Comparison of ENCODE assay signal across 8 cellular contexts in genomic region chr11:64763804-64764611, GRCh38. TPM values are rescaled to one million over a fixed set of nuclear protein-coding genes. Genes with fewer than 3 reads are reported as not detected.
DNase-seq lines count a peak whose midpoint lies in the region; TF ChIP-seq lines count a peak whose summit lies in the region.

No MANE protein-coding gene starts in this region.

- H3K27me3 Mint-ChIP-seq in CD4-positive, alpha-beta memory T cell = no peaks in the 10 kb centered on the region

- no peaks in the 10 kb centered on the region for H3K27me3 ChIP-seq in CD4-positive, alpha-beta memory T cell (ENCODE audit: insufficient read depth, low read length)
- H3K27me3 ChIP-seq in dorsolateral prefrontal cortex (no peaks in the 10 kb centered on the region), osteoblast (ENCODE audit: insufficient read depth, low read length) (no peaks in the 10 kb centered on the region), PC-9 (ENCODE audit: insufficient read depth, low read depth) (no peaks in the 10 kb centered on the region)

- H4K20me1 ChIP-seq in osteoblast (ENCODE audit: insufficient read depth, low read length) (peaks cover 43% of the 10 kb centered on the region), PC-9 (ENCODE audit: insufficient read depth) (peaks cover 73% of the 10 kb centered on the region)

- peak overlapping the region; percentile 63 to 90 (median 84) for H3K4me3 Mint-ChIP-seq in CD4-positive, alpha-beta memory T cell

- CTCF ChIA-PET in CD4-positive, alpha-beta memory T cell (lab: Charles Lee; ENCODE audit: partially characterized antibody) = interaction anchor here (0.9 to 7.6 kb wide), 9 partner anchors 11 to 98 kb away, joined by 3 to 135 read pairs (median 4); partner anchors contain the start of genes RASGRP2 and SF1
- CTCF ChIA-PET in PC-9 (lab: Charles Lee) = no interaction called here

- H3K79me2 ChIP-seq in osteoblast (ENCODE audit: insufficient read depth, low read length) (peaks cover 25% of the 10 kb centered on the region), PC-9 (ENCODE audit: low read depth) (peaks cover 10% of the 10 kb centered on the region)

- intact Hi-C loops in CD4-positive, alpha-beta memory T cell (cut with micrococcal nuclease) = loop anchor here (2.0 kb wide), 1 partner anchor 13 kb away; no protein-coding TSS in a partner anchor
- intact Hi-C loops in dorsolateral prefrontal cortex (cut with DNase I) (no loop called here), PC-9 (cut with micrococcal nuclease; ENCODE audit: unreplicated experiment) (no loop called here)

- DNase-seq in CD4-positive, alpha-beta memory T cell = peak; percentile 71 to 83 (median 76)
- DNase-seq in T-helper 9 cell (peak; percentile 49), dorsolateral prefrontal cortex (peak in 1 of 10 donors; percentile 19), osteoblast (ENCODE audit: insufficient read length, low spot score, missing footprints) (peak; percentile 48), GF-D8 (lab: John Stamatoyannopoulos, UW) (no peak), NCI-H510A (lab: John Stamatoyannopoulos, UW) (no peak), PC-9 (no peak), amygdala (lab: John Stamatoyannopoulos, UW) (no peak)

- peaks cover 84% of the 10 kb centered on the region for H3F3A ChIP-seq in PC-9 (ENCODE audit: insufficient read depth, low read depth)

- peak overlapping the region; percentile 63 to 91 (median 87) for H3K27ac Mint-ChIP-seq in CD4-positive, alpha-beta memory T cell

- no peaks in the 10 kb centered on the region for H3K9me2 ChIP-seq in PC-9 (ENCODE audit: insufficient read depth)

- H3K9me3 Mint-ChIP-seq in CD4-positive, alpha-beta memory T cell = peaks cover 0 to 24% (median 0%) of the 10 kb centered on the region in 8 donors

- H3K27ac ChIP-seq in CD4-positive, alpha-beta memory T cell (ENCODE audit: low read depth, low read length) = peak overlapping the region; percentile 47
- H3K27ac ChIP-seq in dorsolateral prefrontal cortex (peak overlapping the region in 54 of 59 donors; percentile 16 to 85 (median 65)), osteoblast (ENCODE audit: low read depth, low read length) (no peak overlapping the region), PC-9 (no peak overlapping the region)

- TF ChIP-seq CTCF in dorsolateral prefrontal cortex (IDR thresholded peaks at IDR 0.05 in 54 of 56, conservative IDR thresholded peaks at IDR 0.05 in 2 of 56; ENCODE audit: low read depth in 1 of 56, partially characterized antibody in 56 of 56) (no peak), osteoblast (IDR thresholded peaks at IDR 0.05; ENCODE audit: extremely low read depth, low read depth, low read length) (no peak), PC-9 (conservative IDR thresholded peaks at IDR 0.05) (no peak)

- peak overlapping the region; percentile 12 to 15 for H3K4me3 ChIP-seq in CD4-positive, alpha-beta memory T cell (ENCODE audit: low read length in 2 of 2)
- H3K4me3 ChIP-seq in dorsolateral prefrontal cortex (no peak overlapping the region), osteoblast (ENCODE audit: insufficient read depth, low read length) (no peak overlapping the region), PC-9 (no peak overlapping the region)

- H3K9me3 ChIP-seq in CD4-positive, alpha-beta memory T cell (ENCODE audit: control insufficient read depth in 1 of 2, low read length in 2 of 2) = no peaks in the 10 kb centered on the region
- no peaks in the 10 kb centered on the region for H3K9me3 ChIP-seq in osteoblast (ENCODE audit: low read depth, low read length)
- no peaks in the 10 kb centered on the region for H3K9me3 ChIP-seq in PC-9 (ENCODE audit: insufficient read depth, low read depth)

- no TSS peak for BruUV-seq in PC-9 (replicated peaks; lab: Mats Ljungman, UMichigan)

- peaks cover 60 to 67% of the 10 kb centered on the region in 2 donors for H3K36me3 Mint-ChIP-seq in CD4-positive, alpha-beta memory T cell

- H2AFZ ChIP-seq in osteoblast (ENCODE audit: low read length) (no peak overlapping the region), PC-9 (no peak overlapping the region)

- peaks cover 56 to 98% (median 82%) of the 10 kb centered on the region in 4 donors for H3K4me1 Mint-ChIP-seq in CD4-positive, alpha-beta memory T cell

- peaks cover 95% of the 10 kb centered on the region for H3K4me1 ChIP-seq in CD4-positive, alpha-beta memory T cell (ENCODE audit: insufficient read depth, low read length)
- H3K4me1 ChIP-seq in osteoblast (ENCODE audit: insufficient read depth, low read length) (peaks cover 23% of the 10 kb centered on the region), PC-9 (replicated peaks; ENCODE audit: insufficient read depth) (no peaks in the 10 kb centered on the region)

- POLR2A ChIA-PET in CD4-positive, alpha-beta memory T cell (lab: Charles Lee; ENCODE audit: partially characterized antibody) = interaction anchor here (0.7 to 33.1 kb wide), 17 partner anchors 11 to 735 kb away, joined by 3 to 1500 read pairs (median 3); partner anchors contain the start of genes MALAT1, MAP4K2, RASGRP2 and SF1
- POLR2A ChIA-PET in PC-9 (lab: Charles Lee; ENCODE audit: unreplicated experiment) = interaction anchor here (0.5 kb wide), 1 partner anchor 99 kb away, joined by 10 read pairs; no protein-coding TSS in a partner anchor

- H3K4me2 ChIP-seq in osteoblast (ENCODE audit: insufficient read depth, low read length) (no peak overlapping the region), PC-9 (no peak overlapping the region)

- H3K36me3 ChIP-seq in CD4-positive, alpha-beta memory T cell (ENCODE audit: insufficient read depth, low read length) = peaks cover 55% of the 10 kb centered on the region
- peaks cover 57% of the 10 kb centered on the region for H3K36me3 ChIP-seq in osteoblast (ENCODE audit: insufficient read depth, low read length)
- peaks cover 38% of the 10 kb centered on the region for H3K36me3 ChIP-seq in PC-9 (ENCODE audit: low read depth)

RNA-seq across cellular contexts. Expression of gene PYGM, which starts 4.2 kb away (rescaled TPM):
- total RNA-seq in CD4-positive, alpha-beta memory T cell = 10 to 100 TPM; 10.7 to 11.3 TPM
- polyA plus RNA-seq in CD4-positive, alpha-beta memory T cell = under 1 TPM in 1 of 2 donors, not detected in 1; 0.38 TPM
- 10 to 100 TPM in 111 of 120 experiments, 1 to 10 TPM in 9; 4.6 to 94.1 (median 19.4) TPM for total RNA-seq in dorsolateral prefrontal cortex
- total RNA-seq in osteoblast = 0.29 and 0.36 TPM in 2 replicates
- total RNA-seq in PC-9 (2021) = 1.3 and 1.6 TPM in 2 replicates

RNA-seq across cellular contexts. Expression of gene SF1, which starts 14.3 kb away (rescaled TPM):
- total RNA-seq in CD4-positive, alpha-beta memory T cell = 100 to 1,000 TPM; 805 to 832 TPM
- polyA plus RNA-seq in CD4-positive, alpha-beta memory T cell = 100 to 1,000 TPM in 1 of 2 donors, 10 to 100 TPM in 1; 48.3 to 158 TPM
- total RNA-seq in dorsolateral prefrontal cortex (100 to 1,000 TPM; 198 to 357 (median 281) TPM), osteoblast (114 and 130 TPM in 2 replicates), PC-9 (2021) (253 and 336 TPM in 2 replicates)

RNA-seq across cellular contexts. Expression of gene RASGRP2, which starts 20.1 kb away (rescaled TPM):
- 100 to 1,000 TPM; 440 to 463 TPM for total RNA-seq in CD4-positive, alpha-beta memory T cell
- polyA plus RNA-seq in CD4-positive, alpha-beta memory T cell = 100 to 1,000 TPM; 177 to 208 TPM
- 10 to 100 TPM; 15.2 to 58.6 (median 32.8) TPM for total RNA-seq in dorsolateral prefrontal cortex
- total RNA-seq in osteoblast = 0.29 TPM in 1 of 2 replicates, not detected in the other
- total RNA-seq in PC-9 (2021) = 1.0 and 2.1 TPM in 2 replicates

RNA-seq across cellular contexts. Expression of gene MAP4K2, which starts 39.0 kb away (rescaled TPM):
- 100 to 1,000 TPM; 122 to 128 TPM for total RNA-seq in CD4-positive, alpha-beta memory T cell
- 10 to 100 TPM; 32.3 to 57.2 TPM for polyA plus RNA-seq in CD4-positive, alpha-beta memory T cell
- 10 to 100 TPM; 26.4 to 59.7 (median 38.5) TPM for total RNA-seq in dorsolateral prefrontal cortex
- 6.2 and 9.8 TPM in 2 replicates for total RNA-seq in osteoblast
- total RNA-seq in PC-9 (2021) = 32.6 and 34.3 TPM in 2 replicates

RNA-seq across cellular contexts. Expression of gene NRXN2, which starts 41.0 kb away (rescaled TPM):
- under 1 TPM in 1 of 2 experiments, not detected in 1; 0.30 TPM for total RNA-seq in CD4-positive, alpha-beta memory T cell
- not detected for polyA plus RNA-seq in CD4-positive, alpha-beta memory T cell
- 100 to 1,000 TPM; 116 to 339 (median 247) TPM for total RNA-seq in dorsolateral prefrontal cortex
- 62.5 and 90.1 TPM in 2 replicates for total RNA-seq in osteoblast
- total RNA-seq in PC-9 (2021) = 0.10 TPM in 1 of 2 replicates, not detected in the other

Comparison
In these comparisons a context has a peak if more than half of its experiments do, and no peak if none do; other contexts are left out.
1. DNase-seq: peak in CD4-positive, alpha-beta memory T cell (5 of 5), T-helper 9 cell (single experiment) and osteoblast (single experiment); none in GF-D8 (single experiment), NCI-H510A (single experiment), PC-9 (0 of 2) and amygdala (0 of 56).
2. H3K27ac ChIP-seq: peak in CD4-positive, alpha-beta memory T cell (single experiment) and dorsolateral prefrontal cortex (54 of 59); none in osteoblast (single experiment) and PC-9 (single experiment).
3. H3K4me3 ChIP-seq: peak in CD4-positive, alpha-beta memory T cell (2 of 2); none in dorsolateral prefrontal cortex (0 of 59), osteoblast (single experiment) and PC-9 (single experiment).